Comparison of ENCODE assay signal across 1 cellular context in the genomic region with DNA sequence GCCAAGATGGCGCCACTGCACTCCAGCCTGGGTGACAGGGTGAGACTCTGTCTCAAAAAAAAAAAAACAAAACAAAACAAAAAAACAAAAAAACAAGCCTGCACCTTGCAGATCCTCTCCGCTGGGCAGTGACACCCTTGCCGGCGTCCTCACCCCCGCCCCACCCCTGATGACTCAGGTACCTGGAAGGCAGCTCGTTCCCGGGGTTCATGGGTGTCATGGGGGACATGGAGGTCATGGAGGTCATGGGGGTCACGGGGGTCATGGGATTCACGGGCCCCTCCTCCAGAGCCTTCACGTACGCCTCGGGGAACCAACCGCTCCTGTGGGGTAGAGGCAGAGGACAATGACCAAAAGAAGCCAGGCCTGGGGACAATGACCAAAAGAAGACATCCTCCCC.
TF ChIP-seq lines count a peak whose summit lies in the region.

No MANE protein-coding gene starts in this region.

TF ChIP-seq in HepG2, 621 proteins besides CTCF, POLR2A, EP300 and RAD21:
- no peak for TF ChIP-seq SIX4 (CRISPR knock-in tag; IDR thresholded peaks at IDR 0.05)
